ENCODE assay signal across 8 cellular contexts in genomic region chr12:48996794-48997718, GRCh38. TPM values are rescaled to one million over a fixed set of nuclear protein-coding genes. Genes with fewer than 3 reads are reported as not detected.
DNase-seq lines count a peak whose midpoint lies in the region; FAIRE-seq and TF ChIP-seq lines count a peak whose summit lies in the region.

No MANE protein-coding gene starts in this region.

- peak; percentile 55 to 75 (median 62) for DNase-seq in CD8-positive, alpha-beta memory T cell
- DNase-seq in SJCRH30, result peak in 1 of 2 experiments; percentile 62
- peak; percentile 37 for DNase-seq in astrocyte (ENCODE audit: low read depth)
- peak; percentile 91 for DNase-seq in hepatic stellate cell (ENCODE audit: low spot score)
- peak; percentile 95 for DNase-seq in posterior vena cava (ENCODE audit: low spot score)
- no peak for DNase-seq in H4 (ENCODE audit: low spot score)
- no peak for DNase-seq in OCI-M2 (lab: John Stamatoyannopoulos, UW; ENCODE audit: unreplicated experiment)

- H3K27me3 ChIP-seq in CD8-positive, alpha-beta memory T cell (ENCODE audit: insufficient read depth, low read length, poor library complexity, severe bottlenecking), result peaks cover 36% of the 10 kb centered on the region
- H3K27me3 ChIP-seq in HUES6 (ENCODE audit: control insufficient read depth, insufficient read depth, low read length) (peaks cover 82% of the 10 kb centered on the region), SJCRH30 (no peaks in the 10 kb centered on the region), astrocyte (ENCODE audit: insufficient read depth, low read length) (peaks cover 29% of the 10 kb centered on the region)

- peak; percentile 51 for TF ChIP-seq CTCF in astrocyte (IDR thresholded peaks at IDR 0.05; ENCODE audit: insufficient read depth, low read depth, low read length)

- H3K4me1 ChIP-seq in CD8-positive, alpha-beta memory T cell (ENCODE audit: insufficient read depth, low read length), result peaks cover 36% of the 10 kb centered on the region
- H3K4me1 ChIP-seq in HUES6 (ENCODE audit: control insufficient read depth, insufficient read depth, low read length), result peaks cover 35% of the 10 kb centered on the region
- H3K4me1 ChIP-seq in SJCRH30, result peaks cover 16% of the 10 kb centered on the region
- peaks cover 44% of the 10 kb centered on the region for H3K4me1 ChIP-seq in astrocyte (ENCODE audit: insufficient read depth, low read length)

- H3K9ac ChIP-seq in HUES6 (ENCODE audit: low read length) (no peak overlapping the region), astrocyte (ENCODE audit: low read length) (peak overlapping the region; percentile 49)

- H3K27ac ChIP-seq in CD8-positive, alpha-beta memory T cell (ENCODE audit: low read depth, low read length), result no peak overlapping the region
- H3K27ac ChIP-seq in HUES6 (ENCODE audit: low read depth, low read length) (no peak overlapping the region), SJCRH30 (no peak overlapping the region), astrocyte (ENCODE audit: low read depth, low read length) (no peak overlapping the region)

- H3K27ac Mint-ChIP-seq in CD8-positive, alpha-beta memory T cell, result peak overlapping the region in 6 of 8 donors; percentile 65 to 96 (median 85)
- no peak overlapping the region for H3K27ac Mint-ChIP-seq in astrocyte (ENCODE audit: unreplicated experiment)

- CTCF ChIA-PET in CD8-positive, alpha-beta memory T cell (lab: Charles Lee), result interaction anchor here (0.9 to 15.2 kb wide), 28 partner anchors 8 to 238 kb away, joined by 3 to 237 read pairs (median 4); partner anchors contain the start of genes ARF3, DDX23, FKBP11 and PRKAG1

- peaks cover 5% of the 10 kb centered on the region for H3K36me3 ChIP-seq in CD8-positive, alpha-beta memory T cell (ENCODE audit: insufficient read depth, low read length)
- H3K36me3 ChIP-seq in HUES6 (ENCODE audit: control insufficient read depth, insufficient read depth, low read length), result peaks cover 6% of the 10 kb centered on the region; the same call in 1 of the 2 replicates
- peaks cover under 1% of the 10 kb centered on the region; the same call in 1 of the 2 replicates for H3K36me3 ChIP-seq in SJCRH30
- peaks cover 5% of the 10 kb centered on the region for H3K36me3 ChIP-seq in astrocyte (ENCODE audit: insufficient read depth, low read length)

- FAIRE-seq in astrocyte (lab: Jason Lieb, UNC), result no peak

- H3K9me3 Mint-ChIP-seq in CD8-positive, alpha-beta memory T cell, result no peaks in the 10 kb centered on the region
- peaks cover 1% of the 10 kb centered on the region for H3K9me3 Mint-ChIP-seq in astrocyte (ENCODE audit: unreplicated experiment)

- peaks cover 5 to 12% (median 9%) of the 10 kb centered on the region in 3 donors for H3K36me3 Mint-ChIP-seq in CD8-positive, alpha-beta memory T cell
- peaks cover 6% of the 10 kb centered on the region for H3K36me3 Mint-ChIP-seq in astrocyte (ENCODE audit: low read depth, unreplicated experiment)

- H3K79me2 ChIP-seq in astrocyte (ENCODE audit: insufficient read depth, low read length), result no peaks in the 10 kb centered on the region

- POLR2A ChIA-PET in CD8-positive, alpha-beta memory T cell (lab: Charles Lee), result interaction anchor here (0.6 to 1.4 kb wide), 2 partner anchors 68 to 72 kb away, joined by 3 to 8 read pairs; partner anchors contain the start of gene FKBP11

- H3K4me2 ChIP-seq in astrocyte (ENCODE audit: low read length), result peak overlapping the region; percentile 82

- peak overlapping the region; percentile 69 to 84 (median 74) for H3K4me3 Mint-ChIP-seq in CD8-positive, alpha-beta memory T cell
- H3K4me3 Mint-ChIP-seq in astrocyte (ENCODE audit: unreplicated experiment), result no peak overlapping the region

- peaks cover 51 to 60% of the 10 kb centered on the region in 2 donors for H3K27me3 Mint-ChIP-seq in CD8-positive, alpha-beta memory T cell
- peaks cover 36% of the 10 kb centered on the region for H3K27me3 Mint-ChIP-seq in astrocyte (ENCODE audit: low read depth, unreplicated experiment)

- peak overlapping the region; percentile 62 for H2AFZ ChIP-seq in astrocyte (ENCODE audit: low read depth, low read length)

- H3K9me3 ChIP-seq in CD8-positive, alpha-beta memory T cell (ENCODE audit: low read length), result no peaks in the 10 kb centered on the region
- H3K9me3 ChIP-seq in HUES6 (ENCODE audit: control insufficient read depth, insufficient read depth, low read depth, low read length) (no peaks in the 10 kb centered on the region), SJCRH30 (replicated peaks) (no peaks in the 10 kb centered on the region), astrocyte (ENCODE audit: insufficient read depth, low read depth, low read length) (no peaks in the 10 kb centered on the region)

- intact Hi-C loops in posterior vena cava (cut with DNase I), result no loop called here

- peaks cover 33 to 51% (median 35%) of the 10 kb centered on the region in 3 donors for H3K4me1 Mint-ChIP-seq in CD8-positive, alpha-beta memory T cell
- H3K4me1 Mint-ChIP-seq in astrocyte (ENCODE audit: low read depth, unreplicated experiment), result peaks cover 10% of the 10 kb centered on the region

- H3K4me3 ChIP-seq in CD8-positive, alpha-beta memory T cell (ENCODE audit: low read length), result peak overlapping the region; percentile 50
- H3K4me3 ChIP-seq in HUES6 (ENCODE audit: low read depth, low read length) (peak overlapping the region; percentile 54), SJCRH30 (peak overlapping the region; percentile 30), astrocyte (ENCODE audit: insufficient read depth, low read depth, low read length) (peak overlapping the region; percentile 38)

- peaks cover 22% of the 10 kb centered on the region for H4K20me1 ChIP-seq in astrocyte (ENCODE audit: insufficient read depth, low read length)

RNA-seq across cellular contexts. Expression of gene DDN, which starts 2.1 kb away (rescaled TPM):
- under 1 TPM; 0.33 to 0.39 TPM for total RNA-seq in CD8-positive, alpha-beta memory T cell
- polyA plus RNA-seq in CD8-positive, alpha-beta memory T cell, result not detected
- total RNA-seq in SJCRH30 (2014; rRNA removed; shearing (Covaris generic)), result 5.0 and 5.5 TPM in 2 replicates
- 0.50 and 0.55 TPM in 2 replicates for total RNA-seq in astrocyte
- total RNA-seq in posterior vena cava, result not detected
- 0.06 and 0.14 TPM in 2 replicates for total RNA-seq in H4 (2014; rRNA removed; shearing (Covaris generic))

RNA-seq across cellular contexts. Expression of gene WNT1, which starts 18.9 kb away (rescaled TPM):
- not detected for total RNA-seq in CD8-positive, alpha-beta memory T cell
- 2.3 TPM for polyA plus RNA-seq in CD8-positive, alpha-beta memory T cell
- not detected in 2 replicates for total RNA-seq in SJCRH30 (2014; rRNA removed; shearing (Covaris generic))
- total RNA-seq in astrocyte (not detected in 2 replicates), posterior vena cava (not detected)
- not detected in 2 replicates for total RNA-seq in H4 (2014; rRNA removed; shearing (Covaris generic))

RNA-seq across cellular contexts. Expression of gene PRKAG1, which starts 21.5 kb away (rescaled TPM):
- total RNA-seq in CD8-positive, alpha-beta memory T cell, result 10 to 100 TPM; 73.3 to 78.3 TPM
- polyA plus RNA-seq in CD8-positive, alpha-beta memory T cell, result 45.9 TPM
- total RNA-seq in SJCRH30 (2014; rRNA removed; shearing (Covaris generic)), result 37.1 and 43.0 TPM in 2 replicates
- total RNA-seq in astrocyte (47.1 and 49.6 TPM in 2 replicates), posterior vena cava (10 to 100 TPM; 52.2 to 57.3 TPM)
- 94.4 and 105 TPM in 2 replicates for total RNA-seq in H4 (2014; rRNA removed; shearing (Covaris generic))

RNA-seq across cellular contexts. Expression of gene WNT10B, which starts 25.5 kb away (rescaled TPM):
- total RNA-seq in CD8-positive, alpha-beta memory T cell, result 1 to 10 TPM; 1.4 TPM
- 0.21 TPM for polyA plus RNA-seq in CD8-positive, alpha-beta memory T cell
- 2.8 and 3.0 TPM in 2 replicates for total RNA-seq in SJCRH30 (2014; rRNA removed; shearing (Covaris generic))
- total RNA-seq in astrocyte (0.79 and 1.1 TPM in 2 replicates), posterior vena cava (1 to 10 TPM in 1 of 2 donors, under 1 TPM in 1; 0.33 to 4.0 TPM)
- total RNA-seq in H4 (2014; rRNA removed; shearing (Covaris generic)), result 0.08 TPM in 1 of 2 replicates, not detected in the other

RNA-seq across cellular contexts. Expression of gene ARF3, which starts 39.8 kb away (rescaled TPM):
- total RNA-seq in CD8-positive, alpha-beta memory T cell, result 10 to 100 TPM; 91.5 to 91.8 TPM
- 24.5 TPM for polyA plus RNA-seq in CD8-positive, alpha-beta memory T cell
- total RNA-seq in SJCRH30 (2014; rRNA removed; shearing (Covaris generic)), result 80.9 and 82.1 TPM in 2 replicates
- total RNA-seq in astrocyte (209 and 229 TPM in 2 replicates), posterior vena cava (100 to 1,000 TPM; 127 to 130 TPM)
- total RNA-seq in H4 (2014; rRNA removed; shearing (Covaris generic)), result 111 and 127 TPM in 2 replicates

Comparison
In these comparisons a context has a peak if more than half of its experiments do, and no peak if none do; other contexts are left out.
1. DNase-seq: peak in CD8-positive, alpha-beta memory T cell (5 of 5), astrocyte (single experiment), hepatic stellate cell (single experiment) and posterior vena cava (single experiment); none in H4 (single experiment) and OCI-M2 (single experiment).
2. Peak in every context shown above with its lines, with median percentiles within 50 percentile points of each other: H3K4me3 ChIP-seq.